ENCODE assay signal across 2 cellular contexts in the genomic region with DNA sequence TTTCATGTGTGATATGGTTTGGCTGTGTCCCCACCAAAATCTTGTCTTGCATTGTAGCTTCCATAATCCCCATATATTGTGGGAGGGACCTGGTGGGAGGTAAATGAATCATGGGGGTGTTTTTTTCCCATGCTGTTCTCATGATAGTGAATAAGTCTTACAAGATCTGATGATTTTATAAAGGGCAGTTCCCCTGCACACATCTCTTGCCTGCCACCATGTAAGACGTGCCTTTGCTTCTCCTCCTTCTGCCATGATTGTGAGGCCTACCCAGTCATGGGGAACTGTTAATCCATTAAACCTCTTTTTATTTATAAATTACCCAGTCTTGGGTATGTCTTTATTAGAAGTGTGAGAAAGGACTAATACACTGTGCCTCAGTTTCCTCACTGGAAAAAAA.
A peak's percentile ranks its signal among the peaks of the same experiment; 100 is the strongest.
TF ChIP-seq lines count a peak whose summit lies in the region.

No MANE protein-coding gene starts in this region.

TF ChIP-seq in HepG2, 621 proteins besides CTCF, POLR2A, EP300 and RAD21:
- no peak for TF ChIP-seq HNRNPUL1 (IDR thresholded peaks at IDR 0.05; ENCODE audit: low read depth, low read length)
- 0 out of 2 replicates have a peak, but pooled peaks have one; percentile 58 for TF ChIP-seq ZNF430 (CRISPR knock-in tag; IDR thresholded peaks at IDR 0.05)

TF ChIP-seq in K562, 482 proteins besides CTCF, POLR2A, EP300 and RAD21:
- no peak for TF ChIP-seq MTA1 (IDR thresholded peaks at IDR 0.05; ENCODE audit: borderline replicate concordance)
- peak; percentile 51 for TF ChIP-seq ZFP36 (IDR thresholded peaks at IDR 0.05; ENCODE audit: low read depth, low read length, partially characterized antibody)
